In the genomic region with DNA sequence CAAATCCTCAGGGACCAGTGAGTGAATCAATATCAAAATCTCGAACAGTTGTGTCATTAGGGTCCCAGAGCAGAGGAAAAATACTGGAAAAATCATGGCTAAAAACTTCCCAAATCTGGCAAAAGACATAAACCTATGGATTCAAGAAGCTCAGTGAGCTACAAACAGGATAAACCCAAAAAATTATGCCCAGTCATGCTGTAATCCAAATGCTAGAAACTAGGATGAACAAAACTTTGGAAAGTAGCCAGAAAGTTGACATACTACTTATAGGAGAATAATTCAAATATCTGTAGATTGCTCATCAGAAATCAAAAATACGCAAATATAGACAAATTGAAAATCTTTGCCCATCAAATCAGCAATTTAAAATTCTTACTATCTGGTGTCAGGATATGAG, we compare ENCODE assay signal across 2 cellular contexts.
TF ChIP-seq lines count a peak whose summit lies in the region.

No MANE protein-coding gene starts in this region.

TF ChIP-seq in IMR-90, 13 proteins besides CTCF, POLR2A, EP300 and RAD21:
- TF ChIP-seq, protein P1, sequence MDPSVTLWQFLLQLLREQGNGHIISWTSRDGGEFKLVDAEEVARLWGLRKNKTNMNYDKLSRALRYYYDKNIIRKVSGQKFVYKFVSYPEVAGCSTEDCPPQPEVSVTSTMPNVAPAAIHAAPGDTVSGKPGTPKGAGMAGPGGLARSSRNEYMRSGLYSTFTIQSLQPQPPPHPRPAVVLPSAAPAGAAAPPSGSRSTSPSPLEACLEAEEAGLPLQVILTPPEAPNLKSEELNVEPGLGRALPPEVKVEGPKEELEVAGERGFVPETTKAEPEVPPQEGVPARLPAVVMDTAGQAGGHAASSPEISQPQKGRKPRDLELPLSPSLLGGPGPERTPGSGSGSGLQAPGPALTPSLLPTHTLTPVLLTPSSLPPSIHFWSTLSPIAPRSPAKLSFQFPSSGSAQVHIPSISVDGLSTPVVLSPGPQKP (IDR thresholded peaks at IDR 0.05; ENCODE audit: borderline replicate concordance, low read depth, low read length): no peak
- TF ChIP-seq RCOR1 (IDR thresholded peaks at IDR 0.05; ENCODE audit: insufficient replicate concordance, low read length): no peak
- no peak for TF ChIP-seq MAFK (IDR thresholded peaks at IDR 0.05; ENCODE audit: low read depth, low read length)
- peak; percentile 50; the same call in 1 of the 2 replicates for TF ChIP-seq NFE2L2 (IDR thresholded peaks at IDR 0.05; ENCODE audit: low read depth, low read length)

TF ChIP-seq in K562, 482 proteins besides CTCF, POLR2A, EP300 and RAD21:
- TF ChIP-seq ZNF695 (CRISPR knock-in tag; IDR thresholded peaks at IDR 0.05): no peak
- no peak for TF ChIP-seq SNRNP70 (optimal IDR thresholded peaks at IDR 0.05; ENCODE audit: low read depth, low read length)
- TF ChIP-seq SPI1 (IDR thresholded peaks at IDR 0.05; ENCODE audit: borderline replicate concordance, low read depth, low read length): no peak
- TF ChIP-seq U2AF1 (optimal IDR thresholded peaks at IDR 0.05; ENCODE audit: low read depth, low read length): no peak
- no peak for TF ChIP-seq ZNF143 (CRISPR knock-in tag; IDR thresholded peaks at IDR 0.05)
- TF ChIP-seq ZNF316 (IDR thresholded peaks at IDR 0.05): peak; percentile 46
- TF ChIP-seq NFE2 (IDR thresholded peaks at IDR 0.05; ENCODE audit: low read depth): peak; percentile 42; the same call in 1 of the 2 replicates
- TF ChIP-seq MAFK (IDR thresholded peaks at IDR 0.05; ENCODE audit: low read length): no peak
- TF ChIP-seq FOS (IDR thresholded peaks at IDR 0.05; ENCODE audit: extremely low read depth, insufficient read length): no peak
- TF ChIP-seq, protein P2, sequence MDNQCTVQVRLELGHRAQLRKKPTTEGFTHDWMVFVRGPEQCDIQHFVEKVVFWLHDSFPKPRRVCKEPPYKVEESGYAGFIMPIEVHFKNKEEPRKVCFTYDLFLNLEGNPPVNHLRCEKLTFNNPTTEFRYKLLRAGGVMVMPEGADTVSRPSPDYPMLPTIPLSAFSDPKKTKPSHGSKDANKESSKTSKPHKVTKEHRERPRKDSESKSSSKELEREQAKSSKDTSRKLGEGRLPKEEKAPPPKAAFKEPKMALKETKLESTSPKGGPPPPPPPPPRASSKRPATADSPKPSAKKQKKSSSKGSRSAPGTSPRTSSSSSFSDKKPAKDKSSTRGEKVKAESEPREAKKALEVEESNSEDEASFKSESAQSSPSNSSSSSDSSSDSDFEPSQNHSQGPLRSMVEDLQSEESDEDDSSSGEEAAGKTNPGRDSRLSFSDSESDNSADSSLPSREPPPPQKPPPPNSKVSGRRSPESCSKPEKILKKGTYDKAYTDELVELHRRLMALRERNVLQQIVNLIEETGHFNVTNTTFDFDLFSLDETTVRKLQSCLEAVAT (IDR thresholded peaks at IDR 0.05): no peak
- no peak for TF ChIP-seq HMG20A (CRISPR knock-in tag; conservative IDR thresholded peaks at IDR 0.05)
- no peak for TF ChIP-seq ZZZ3 (IDR thresholded peaks at IDR 0.05)
- no peak for TF ChIP-seq CHD1 (IDR thresholded peaks at IDR 0.05; ENCODE audit: low read length)
- peak; percentile 32; the same call in 1 of the 2 replicates for TF ChIP-seq NFIC (IDR thresholded peaks at IDR 0.05)
- TF ChIP-seq TBL1XR1 (IDR thresholded peaks at IDR 0.05; ENCODE audit: low read length in 2 of 2): no peak
- no peak for TF ChIP-seq SMC3 (conservative IDR thresholded peaks at IDR 0.05; ENCODE audit: insufficient read depth, low read depth, low read length)
- no peak for TF ChIP-seq PCBP2 (IDR thresholded peaks at IDR 0.05; ENCODE audit: low read depth, low read length, poor library complexity, severe bottlenecking)
- TF ChIP-seq NFE2L1 (tag; IDR thresholded peaks at IDR 0.05; ENCODE audit: borderline replicate concordance, low read depth): 0 out of 2 replicates have a peak, but pooled peaks have one; percentile 35
- TF ChIP-seq MAFG (tag; conservative IDR thresholded peaks at IDR 0.05): peak; percentile 77
- peak; percentile 33; the same call in 1 of the 2 replicates for TF ChIP-seq C11orf30 (IDR thresholded peaks at IDR 0.05; ENCODE audit: low read depth)
- no peak for TF ChIP-seq KDM1A (IDR thresholded peaks at IDR 0.05)
- TF ChIP-seq, protein P3, sequence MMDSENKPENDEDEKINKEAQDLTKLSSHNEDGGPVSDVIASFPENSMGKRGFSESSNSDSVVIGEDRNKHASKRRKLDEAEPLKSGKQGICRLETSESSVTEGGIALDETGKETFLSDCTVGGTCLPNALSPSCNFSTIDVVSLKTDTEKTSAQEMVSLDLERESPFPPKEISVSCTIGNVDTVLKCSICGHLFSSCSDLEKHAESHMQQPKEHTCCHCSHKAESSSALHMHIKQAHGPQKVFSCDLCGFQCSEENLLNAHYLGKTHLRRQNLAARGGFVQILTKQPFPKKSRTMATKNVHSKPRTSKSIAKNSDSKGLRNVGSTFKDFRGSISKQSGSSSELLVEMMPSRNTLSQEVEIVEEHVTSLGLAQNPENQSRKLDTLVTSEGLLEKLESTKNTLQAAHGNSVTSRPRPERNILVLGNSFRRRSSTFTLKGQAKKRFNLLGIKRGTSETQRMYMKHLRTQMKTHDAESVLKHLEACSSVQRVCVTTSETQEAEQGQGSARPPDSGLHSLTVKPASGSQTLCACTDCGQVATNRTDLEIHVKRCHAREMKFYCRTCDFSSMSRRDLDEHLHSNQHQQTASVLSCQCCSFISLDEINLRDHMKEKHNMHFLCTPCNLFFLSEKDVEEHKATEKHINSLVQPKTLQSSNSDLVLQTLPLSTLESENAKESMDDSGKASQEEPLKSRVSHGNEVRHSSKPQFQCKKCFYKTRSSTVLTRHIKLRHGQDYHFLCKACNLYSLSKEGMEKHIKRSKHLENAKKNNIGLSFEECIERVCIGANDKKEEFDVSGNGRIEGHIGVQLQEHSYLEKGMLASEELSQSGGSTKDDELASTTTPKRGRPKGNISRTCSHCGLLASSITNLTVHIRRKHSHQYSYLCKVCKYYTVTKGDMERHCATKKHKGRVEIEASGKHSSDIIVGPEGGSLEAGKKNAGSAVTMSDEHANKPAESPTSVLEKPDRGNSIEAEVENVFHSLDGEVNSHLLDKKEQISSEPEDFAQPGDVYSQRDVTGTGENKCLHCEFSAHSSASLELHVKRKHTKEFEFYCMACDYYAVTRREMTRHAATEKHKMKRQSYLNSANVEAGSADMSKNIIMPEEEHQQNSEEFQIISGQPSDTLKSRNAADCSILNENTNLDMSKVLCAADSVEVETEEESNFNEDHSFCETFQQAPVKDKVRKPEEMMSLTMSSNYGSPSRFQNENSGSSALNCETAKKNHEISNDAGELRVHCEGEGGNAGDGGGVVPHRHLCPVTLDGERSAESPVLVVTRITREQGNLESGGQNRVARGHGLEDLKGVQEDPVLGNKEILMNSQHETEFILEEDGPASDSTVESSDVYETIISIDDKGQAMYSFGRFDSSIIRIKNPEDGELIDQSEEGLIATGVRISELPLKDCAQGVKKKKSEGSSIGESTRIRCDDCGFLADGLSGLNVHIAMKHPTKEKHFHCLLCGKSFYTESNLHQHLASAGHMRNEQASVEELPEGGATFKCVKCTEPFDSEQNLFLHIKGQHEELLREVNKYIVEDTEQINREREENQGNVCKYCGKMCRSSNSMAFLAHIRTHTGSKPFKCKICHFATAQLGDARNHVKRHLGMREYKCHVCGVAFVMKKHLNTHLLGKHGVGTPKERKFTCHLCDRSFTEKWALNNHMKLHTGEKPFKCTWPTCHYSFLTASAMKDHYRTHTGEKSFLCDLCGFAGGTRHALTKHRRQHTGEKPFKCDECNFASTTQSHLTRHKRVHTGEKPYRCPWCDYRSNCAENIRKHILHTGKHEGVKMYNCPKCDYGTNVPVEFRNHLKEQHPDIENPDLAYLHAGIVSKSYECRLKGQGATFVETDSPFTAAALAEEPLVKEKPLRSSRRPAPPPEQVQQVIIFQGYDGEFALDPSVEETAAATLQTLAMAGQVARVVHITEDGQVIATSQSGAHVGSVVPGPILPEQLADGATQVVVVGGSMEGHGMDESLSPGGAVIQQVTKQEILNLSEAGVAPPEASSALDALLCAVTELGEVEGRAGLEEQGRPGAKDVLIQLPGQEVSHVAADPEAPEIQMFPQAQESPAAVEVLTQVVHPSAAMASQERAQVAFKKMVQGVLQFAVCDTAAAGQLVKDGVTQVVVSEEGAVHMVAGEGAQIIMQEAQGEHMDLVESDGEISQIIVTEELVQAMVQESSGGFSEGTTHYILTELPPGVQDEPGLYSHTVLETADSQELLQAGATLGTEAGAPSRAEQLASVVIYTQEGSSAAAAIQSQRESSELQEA (IDR thresholded peaks at IDR 0.05; ENCODE audit: low read depth): no peak
- no peak for TF ChIP-seq TEAD1 (CRISPR knock-in tag; IDR thresholded peaks at IDR 0.05)
